9 cellular contexts compared by ENCODE assay signal in the genomic region with DNA sequence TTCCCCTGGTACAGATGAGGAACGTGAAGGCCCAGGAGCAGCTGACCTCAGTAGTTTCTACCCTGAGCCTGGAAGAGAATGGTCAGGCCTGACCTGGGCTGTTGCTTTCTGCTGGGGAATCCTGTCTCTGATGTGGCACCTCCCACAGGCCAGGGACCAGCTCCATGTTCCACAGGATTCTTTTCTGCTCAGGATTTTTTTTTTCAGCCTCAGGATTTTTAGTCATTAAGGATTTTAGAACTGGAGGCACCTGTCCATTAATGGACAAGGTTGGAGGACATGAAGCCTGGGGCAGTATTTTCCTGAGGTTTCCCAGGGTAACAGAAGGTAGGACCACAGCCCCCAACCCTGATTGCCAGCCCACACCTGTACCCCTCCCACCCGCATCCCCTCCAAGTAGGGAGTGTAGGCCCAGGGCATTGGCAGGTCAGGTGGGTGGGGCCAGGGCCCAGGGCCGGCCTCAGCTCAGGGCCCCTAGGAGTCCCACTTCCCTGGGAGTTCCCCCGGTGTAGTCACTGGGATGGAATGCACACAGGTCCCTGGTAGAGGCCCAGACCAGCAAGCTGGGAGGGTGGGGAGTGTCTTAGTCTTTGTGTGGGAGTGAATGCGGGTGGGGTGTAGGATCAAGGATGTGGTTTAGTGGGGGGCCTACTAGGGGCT. TPM values are rescaled to one million over a fixed set of nuclear protein-coding genes. Genes with fewer than 3 reads are reported as not detected.
DNase-seq lines count a peak whose midpoint lies in the region; ATAC-seq lines count a peak whose summit lies in the region.
"Had no signal": no experiment of that assay in that cellular context is flagged by ENCODE, and none has a peak within 500 bp of the region (broad histone marks: within the 10 kb centered on the region; RNA-seq: fewer than 3 reads in every experiment).

No MANE protein-coding gene starts in this region.

- no peak overlapping the region for H3K27ac Mint-ChIP-seq in activated naive CD8-positive, alpha-beta T cell treated with anti-CD3 and anti-CD28 coated beads, Interleukin-2, amount 10 ng/mL, durations not matched to agents 7 days and 5 days
- no peak overlapping the region for H3K27ac Mint-ChIP-seq in activated naive CD8-positive, alpha-beta T cell treated with anti-CD3 and anti-CD28 coated beads for 36 hours
- H3K27ac Mint-ChIP-seq in activated T-helper 17 cell treated with anti-CD3 and anti-CD28 coated beads, Interleukin-2, amount 50 U/mL, for 72 hours = peak overlapping the region; percentile 48

- no peaks in the 10 kb centered on the region for H3K9me3 Mint-ChIP-seq in activated naive CD8-positive, alpha-beta T cell treated with anti-CD3 and anti-CD28 coated beads, Interleukin-2, amount 10 ng/mL, durations not matched to agents 7 days and 5 days
- no peaks in the 10 kb centered on the region for H3K9me3 Mint-ChIP-seq in activated naive CD8-positive, alpha-beta T cell treated with anti-CD3 and anti-CD28 coated beads for 36 hours
- H3K9me3 Mint-ChIP-seq in activated T-helper 17 cell treated with anti-CD3 and anti-CD28 coated beads, Interleukin-2, amount 50 U/mL, for 72 hours = no peaks in the 10 kb centered on the region

- no peak for DNase-seq in activated naive CD8-positive, alpha-beta T cell treated with anti-CD3 and anti-CD28 coated beads, Interleukin-2, amount 10 ng/mL, durations not matched to agents 7 days and 5 days
- no peak for DNase-seq in activated naive CD8-positive, alpha-beta T cell treated with anti-CD3 and anti-CD28 coated beads for 36 hours
- DNase-seq in iPS-NIHi11 (ENCODE audit: low spot score) = peak; percentile 65
- DNase-seq in ureter (ENCODE audit: low spot score) = peak; percentile 60
- no peak for DNase-seq in activated effector memory CD4-positive, alpha-beta T cell treated with anti-CD3 and anti-CD28 coated beads, Interleukin-2, amount 50 U/mL, for 16 hours
- DNase-seq: OCI-M1 had no signal

- no peak overlapping the region for H3K4me3 Mint-ChIP-seq in activated naive CD8-positive, alpha-beta T cell treated with anti-CD3 and anti-CD28 coated beads, Interleukin-2, amount 10 ng/mL, durations not matched to agents 7 days and 5 days
- no peak overlapping the region for H3K4me3 Mint-ChIP-seq in activated naive CD8-positive, alpha-beta T cell treated with anti-CD3 and anti-CD28 coated beads for 36 hours
- H3K4me3 Mint-ChIP-seq in activated T-helper 17 cell treated with anti-CD3 and anti-CD28 coated beads, Interleukin-2, amount 50 U/mL, for 72 hours = no peak overlapping the region

- peak; percentile 18 for ATAC-seq in activated naive CD8-positive, alpha-beta T cell treated with anti-CD3 and anti-CD28 coated beads, Interleukin-2, amount 10 ng/mL, durations not matched to agents 7 days and 5 days (ENCODE audit: low read depth)
- no peak for ATAC-seq in activated T-helper 17 cell treated with anti-CD3 and anti-CD28 coated beads, Interleukin-2, amount 50 U/mL, for 72 hours (replicated peaks)
- ATAC-seq in GM19463 (IDR thresholded peaks at IDR 0.05; ENCODE audit: unreplicated experiment) (no peak), HG02798 (IDR thresholded peaks at IDR 0.05; ENCODE audit: poor library complexity, unreplicated experiment) (no peak)

- H3K27me3 Mint-ChIP-seq in activated naive CD8-positive, alpha-beta T cell treated with anti-CD3 and anti-CD28 coated beads, Interleukin-2, amount 10 ng/mL, durations not matched to agents 7 days and 5 days = no peaks in the 10 kb centered on the region
- no peaks in the 10 kb centered on the region for H3K27me3 Mint-ChIP-seq in activated naive CD8-positive, alpha-beta T cell treated with anti-CD3 and anti-CD28 coated beads for 36 hours
- H3K27me3 Mint-ChIP-seq in activated T-helper 17 cell treated with anti-CD3 and anti-CD28 coated beads, Interleukin-2, amount 50 U/mL, for 72 hours = no peaks in the 10 kb centered on the region

- POLR2A ChIA-PET in activated naive CD8-positive, alpha-beta T cell treated with anti-CD3 and anti-CD28 coated beads, Interleukin-2, amount 10 ng/mL, durations not matched to agents 7 days and 5 days (lab: Charles Lee) = no interaction called here

- H3K4me1 Mint-ChIP-seq in activated naive CD8-positive, alpha-beta T cell treated with anti-CD3 and anti-CD28 coated beads, Interleukin-2, amount 10 ng/mL, durations not matched to agents 7 days and 5 days = peaks cover 3% of the 10 kb centered on the region
- H3K4me1 Mint-ChIP-seq in activated naive CD8-positive, alpha-beta T cell treated with anti-CD3 and anti-CD28 coated beads for 36 hours = peaks cover 8% of the 10 kb centered on the region
- H3K4me1 Mint-ChIP-seq in activated T-helper 17 cell treated with anti-CD3 and anti-CD28 coated beads, Interleukin-2, amount 50 U/mL, for 72 hours = peaks cover 5% of the 10 kb centered on the region

- no peaks in the 10 kb centered on the region for H3K36me3 Mint-ChIP-seq in activated naive CD8-positive, alpha-beta T cell treated with anti-CD3 and anti-CD28 coated beads, Interleukin-2, amount 10 ng/mL, durations not matched to agents 7 days and 5 days
- H3K36me3 Mint-ChIP-seq in activated naive CD8-positive, alpha-beta T cell treated with anti-CD3 and anti-CD28 coated beads for 36 hours = no peaks in the 10 kb centered on the region
- H3K36me3 Mint-ChIP-seq in activated T-helper 17 cell treated with anti-CD3 and anti-CD28 coated beads, Interleukin-2, amount 50 U/mL, for 72 hours (ENCODE audit: low read depth) = peaks cover 4% of the 10 kb centered on the region

RNA-seq across cellular contexts. Expression of gene BIK, which starts 16.1 kb away (rescaled TPM):
- 1 to 10 TPM in 1 of 2 experiments, under 1 TPM in 1; 0.64 to 1.8 TPM for total RNA-seq in activated naive CD8-positive, alpha-beta T cell treated with anti-CD3 and anti-CD28 coated beads, Interleukin-2, amount 10 ng/mL, durations not matched to agents 7 days and 5 days
- 1 to 10 TPM; 2.2 to 3.3 TPM for total RNA-seq in activated naive CD8-positive, alpha-beta T cell treated with anti-CD3 and anti-CD28 coated beads for 36 hours
- total RNA-seq in activated T-helper 17 cell treated with anti-CD3 and anti-CD28 coated beads, Interleukin-2, amount 50 U/mL, for 72 hours = 1 to 10 TPM; 1.9 to 4.0 TPM
- 2.5 TPM for total RNA-seq in ureter

RNA-seq across cellular contexts. Expression of gene MCAT, which starts 16.6 kb away (rescaled TPM):
- total RNA-seq in activated naive CD8-positive, alpha-beta T cell treated with anti-CD3 and anti-CD28 coated beads, Interleukin-2, amount 10 ng/mL, durations not matched to agents 7 days and 5 days = 1 to 10 TPM; 8.1 to 9.5 TPM
- total RNA-seq in activated naive CD8-positive, alpha-beta T cell treated with anti-CD3 and anti-CD28 coated beads for 36 hours = 10 to 100 TPM; 28.0 to 29.1 TPM
- 10 to 100 TPM in 1 of 2 donors, 1 to 10 TPM in 1; 7.3 to 18.2 TPM for total RNA-seq in activated T-helper 17 cell treated with anti-CD3 and anti-CD28 coated beads, Interleukin-2, amount 50 U/mL, for 72 hours
- 19.5 TPM for total RNA-seq in ureter

RNA-seq across cellular contexts. Expression of gene TSPO, which starts 24.7 kb away (rescaled TPM):
- 100 to 1,000 TPM; 107 to 116 TPM for total RNA-seq in activated naive CD8-positive, alpha-beta T cell treated with anti-CD3 and anti-CD28 coated beads, Interleukin-2, amount 10 ng/mL, durations not matched to agents 7 days and 5 days
- total RNA-seq in activated naive CD8-positive, alpha-beta T cell treated with anti-CD3 and anti-CD28 coated beads for 36 hours = 100 to 1,000 TPM; 101 to 115 TPM
- total RNA-seq in activated T-helper 17 cell treated with anti-CD3 and anti-CD28 coated beads, Interleukin-2, amount 50 U/mL, for 72 hours = 100 to 1,000 TPM; 127 to 199 TPM
- 130 TPM for total RNA-seq in ureter

RNA-seq across cellular contexts. Expression of gene TTLL1, which starts 37.4 kb away (rescaled TPM):
- total RNA-seq in activated naive CD8-positive, alpha-beta T cell treated with anti-CD3 and anti-CD28 coated beads, Interleukin-2, amount 10 ng/mL, durations not matched to agents 7 days and 5 days = 10 to 100 TPM in 1 of 2 experiments, 1 to 10 TPM in 1; 9.1 to 10.7 TPM
- total RNA-seq in activated naive CD8-positive, alpha-beta T cell treated with anti-CD3 and anti-CD28 coated beads for 36 hours = 1 to 10 TPM; 3.9 to 4.2 TPM
- total RNA-seq in activated T-helper 17 cell treated with anti-CD3 and anti-CD28 coated beads, Interleukin-2, amount 50 U/mL, for 72 hours = 1 to 10 TPM; 2.9 to 4.1 TPM
- 12.9 TPM for total RNA-seq in ureter

Comparison
In these comparisons a context has a peak if more than half of its experiments do, and no peak if none do; other contexts are left out.
1. DNase-seq: peak in iPS-NIHi11 (single experiment) and ureter (single experiment); none in activated naive CD8-positive, alpha-beta T cell treated with anti-CD3 and anti-CD28 coated beads, Interleukin-2, amount 10 ng/mL, durations not matched to agents 7 days and 5 days (single experiment), activated naive CD8-positive, alpha-beta T cell treated with anti-CD3 and anti-CD28 coated beads for 36 hours (single experiment) and activated effector memory CD4-positive, alpha-beta T cell treated with anti-CD3 and anti-CD28 coated beads, Interleukin-2, amount 50 U/mL, for 16 hours (single experiment).